Comparison of ENCODE assay signal across 10 cellular contexts in the genomic region with DNA sequence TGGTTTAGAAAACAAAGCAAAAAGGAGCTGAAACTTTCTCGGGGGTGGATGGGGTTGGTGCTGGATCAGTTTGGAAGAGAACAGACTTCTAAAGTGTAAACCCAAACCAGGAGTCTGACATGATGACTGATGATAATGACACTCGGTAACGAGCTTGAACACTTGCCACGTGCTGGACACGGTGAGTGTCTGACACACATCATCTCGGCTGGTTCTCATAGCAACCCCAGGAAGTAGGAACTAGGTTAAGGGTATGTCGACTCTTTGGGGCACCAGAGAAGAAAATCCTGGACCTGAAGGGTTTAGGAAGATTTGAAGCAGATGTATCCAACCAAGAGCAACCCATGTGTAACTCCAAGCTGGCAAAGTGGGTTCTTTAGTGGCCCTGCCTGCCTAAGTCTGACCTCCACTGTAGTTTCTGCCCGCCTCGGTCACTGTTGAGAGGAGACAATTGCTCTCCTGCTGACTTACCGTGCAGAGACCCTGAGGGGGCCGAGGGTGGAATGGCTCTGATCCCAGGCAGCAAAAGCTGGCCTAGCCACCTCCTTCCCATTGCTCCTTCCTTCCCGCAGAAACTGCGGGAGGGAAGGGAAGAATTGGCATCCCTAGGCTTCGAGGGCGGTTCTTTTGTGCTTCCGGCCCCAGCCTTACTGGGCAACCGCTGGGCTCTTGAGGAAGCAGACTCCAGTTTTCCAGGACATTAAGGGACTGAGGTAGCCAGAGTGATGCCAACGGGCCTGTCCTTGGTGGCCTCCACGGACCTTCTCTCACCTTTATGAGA.
DNase-seq lines count a peak whose midpoint lies in the region; ATAC-seq, FAIRE-seq and TF ChIP-seq lines count a peak whose summit lies in the region.
"Had no signal": no experiment of that assay in that cellular context is flagged by ENCODE, and none has a peak within 500 bp of the region (broad histone marks: within the 10 kb centered on the region; RNA-seq: fewer than 3 reads in every experiment).

No MANE protein-coding gene starts in this region.

- H3K9me1 ChIP-seq in IMR-90 (ENCODE audit: insufficient read depth, low read length) = peaks cover 32% of the 10 kb centered on the region

- no peak for DNase-seq in IMR-90
- peak in 1 of 4 donors; percentile 40 for DNase-seq in body of pancreas
- DNase-seq in frontal cortex (ENCODE audit: low spot score in 2 of 2) = no peak
- no peak for DNase-seq in NCI-H2171 (lab: John Stamatoyannopoulos, UW)
- DNase-seq: SIG-M5 had no signal

- peak overlapping the region; percentile 85 for H4K5ac ChIP-seq in IMR-90 (ENCODE audit: low read depth, low read length)

- H3K4me3 ChIP-seq in BLaER1 = no peak overlapping the region
- H3K4me3 ChIP-seq in IMR-90 (ENCODE audit: insufficient read depth, low read depth, low read length) = no peak overlapping the region
- H3K4me3 ChIP-seq in body of pancreas = no peak overlapping the region
- H3K4me3 ChIP-seq in neutrophil (ENCODE audit: low read depth in 1 of 2, low read length in 1 of 2) = no peak overlapping the region

- H3K27me3 ChIP-seq in BLaER1 = no peaks in the 10 kb centered on the region
- H3K27me3 ChIP-seq in IMR-90 (ENCODE audit: control insufficient read depth, insufficient read depth, low read length) = no peaks in the 10 kb centered on the region
- no peaks in the 10 kb centered on the region for H3K27me3 ChIP-seq in body of pancreas
- no peaks in the 10 kb centered on the region for H3K27me3 ChIP-seq in neutrophil

- intact Hi-C loops in IMR-90 (cut with micrococcal nuclease) (no loop called here), body of pancreas (cut with DNase I) (no loop called here)

- CTCF ChIA-PET in IMR-90 (lab: Yijun Ruan, JAX) = no interaction called here

- peak overlapping the region; percentile 58 to 68 for H4K8ac ChIP-seq in IMR-90 (ENCODE audit: low read depth in 2 of 2, low read length in 2 of 2)

- dilution Hi-C loops in IMR-90 (cut with HindIII; ENCODE audit: low sequenced_read_pairs, unreplicated experiment) = no loop called here

- H3K18ac ChIP-seq in IMR-90 (ENCODE audit: low read depth, low read length) = peak overlapping the region; percentile 91

- H3K56ac ChIP-seq in IMR-90 (ENCODE audit: extremely low read depth, insufficient read depth, low read length) = no peak overlapping the region; the same call in 1 of the 2 replicates

- WGBS in IMR-90 (ENCODE audit: extremely low coverage in 2 of 2, insufficient read length in 1 of 2), 2 experiments = 62% methylated on average over 9 of the region's 19 CpGs; no CpG with 5 or more reads in 1 of the 2 experiments
- 74 to 75% methylated on average over 17 to 19 of the region's 19 CpGs for WGBS in body of pancreas, 2 donors

- ATAC-seq in IMR-90 (ENCODE audit: low read depth) = no peak
- no peak for ATAC-seq in body of pancreas
- no peak for ATAC-seq in GM18867 (IDR thresholded peaks at IDR 0.05; ENCODE audit: unreplicated experiment)
- no peak for ATAC-seq in HG03095 (IDR thresholded peaks at IDR 0.05; ENCODE audit: unreplicated experiment)

- H3K4me2 ChIP-seq in BLaER1 = peak overlapping the region; percentile 86
- H3K4me2 ChIP-seq in IMR-90 (ENCODE audit: low read depth, low read length) = no peak overlapping the region

- H2AK9ac ChIP-seq in IMR-90 (replicated peaks; ENCODE audit: low read depth, low read length, poor library complexity) = no peak overlapping the region

- TF ChIP-seq CTCF in IMR-90 (conservative IDR thresholded peaks at IDR 0.05; ENCODE audit: low read depth, low read length) = no peak
- no peak for TF ChIP-seq CTCF in body of pancreas (IDR thresholded peaks at IDR 0.05)
- no peak for TF ChIP-seq CTCF in neutrophil (IDR thresholded peaks at IDR 0.05)

- no peak for FAIRE-seq in frontal cortex (lab: Jason Lieb, UNC)
- FAIRE-seq: keratinocyte had no signal

- TF ChIP-seq RAD21 in IMR-90 (IDR thresholded peaks at IDR 0.05; ENCODE audit: low read length) = no peak

- TF ChIP-seq POLR2A in IMR-90 (IDR thresholded peaks at IDR 0.05; ENCODE audit: low read depth, low read length) (no peak), body of pancreas (IDR thresholded peaks at IDR 0.05) (no peak)

- H3K4ac ChIP-seq in IMR-90 (ENCODE audit: low read depth, low read length) = peak overlapping the region; percentile 53

- H2AK5ac ChIP-seq in IMR-90 (ENCODE audit: low read depth, low read length) = peak overlapping the region; percentile 65

- peak overlapping the region; percentile 12 for H2BK20ac ChIP-seq in IMR-90 (ENCODE audit: low read depth, low read length)

- in situ Hi-C loops in IMR-90 (cut with MboI; ENCODE audit: low sequenced_read_pairs) = loop anchor here (5.0 to 10.0 kb wide), 2 partner anchors 248 to 360 kb away; partner anchors contain the start of gene IRF2BP2

- 0 out of 4 replicates have a peak, but pooled peaks cover 0 to 2% of the 10 kb centered on the region in 2 experiments for H3K79me1 ChIP-seq in IMR-90 (ENCODE audit: low read depth in 1 of 2, low read length in 2 of 2)

- H2BK15ac ChIP-seq in IMR-90 (ENCODE audit: low read depth, low read length) = peak overlapping the region; percentile 83; the same call in 2 of the 3 replicates

- H3K36me3 ChIP-seq in BLaER1 = 0 out of 2 replicates have a peak, but pooled peaks cover 4% of the 10 kb centered on the region
- no peaks in the 10 kb centered on the region for H3K36me3 ChIP-seq in IMR-90 (ENCODE audit: control insufficient read depth, insufficient read depth, low read length)
- H3K36me3 ChIP-seq in body of pancreas (replicated peaks in 1 of 2; ENCODE audit: insufficient read depth in 1 of 2, low read depth in 2 of 2) = no peaks in the 10 kb centered on the region
- no peaks in the 10 kb centered on the region for H3K36me3 ChIP-seq in neutrophil

- H4K91ac ChIP-seq in IMR-90 (ENCODE audit: insufficient read depth, low read depth, low read length) = peak overlapping the region; percentile 77

- H2BK120ac ChIP-seq in IMR-90 (ENCODE audit: low read depth, low read length) = peak overlapping the region; percentile 96

- POLR2A ChIA-PET in IMR-90 (lab: Charles Lee; ENCODE audit: unreplicated experiment) = interaction anchor here (0.5 kb wide), 1 partner anchor 368 kb away, joined by 3 read pairs; no protein-coding TSS in a partner anchor

- no peaks in the 10 kb centered on the region; the same call in 1 of the 2 replicates for H3K9me3 ChIP-seq in BLaER1
- H3K9me3 ChIP-seq in IMR-90 (ENCODE audit: control insufficient read depth, insufficient read depth, low read length) = no peaks in the 10 kb centered on the region
- no peaks in the 10 kb centered on the region for H3K9me3 ChIP-seq in body of pancreas
- no peaks in the 10 kb centered on the region for H3K9me3 ChIP-seq in neutrophil

- H3K14ac ChIP-seq in IMR-90 (replicated peaks; ENCODE audit: low read depth, low read length) = peak overlapping the region; percentile 42

- H2AFZ ChIP-seq in IMR-90 (replicated peaks; ENCODE audit: low read length, poor library complexity) = no peak overlapping the region

- H3K23ac ChIP-seq in IMR-90 (ENCODE audit: low read depth, low read length) = peak overlapping the region; percentile 6; the same call in 1 of the 2 replicates

- H3K4me1 ChIP-seq in BLaER1 = peaks cover 93% of the 10 kb centered on the region
- peaks cover 39% of the 10 kb centered on the region for H3K4me1 ChIP-seq in IMR-90 (ENCODE audit: control insufficient read depth, insufficient read depth, low read length)
- peaks cover 45% of the 10 kb centered on the region for H3K4me1 ChIP-seq in body of pancreas
- H3K4me1 ChIP-seq in neutrophil (ENCODE audit: control insufficient read depth in 1 of 2, insufficient read depth in 1 of 2, low read depth in 1 of 2, low read length in 1 of 2) = peaks cover 68 to 81% of the 10 kb centered on the region in 2 experiments

- H3K9ac ChIP-seq in BLaER1 (no peak overlapping the region), IMR-90 (ENCODE audit: low read depth, low read length) (no peak overlapping the region; the same call in 1 of the 2 replicates)

- BruUV-seq in IMR-90 (replicated peaks; lab: Mats Ljungman, UMichigan) = no TSS peak

- H3K27ac ChIP-seq in BLaER1 (peak overlapping the region; percentile 79), IMR-90 (ENCODE audit: insufficient read depth, low read length) (peak overlapping the region; percentile 81), body of pancreas (peak overlapping the region; percentile 26 to 96 (median 92)), neutrophil (peak overlapping the region; percentile 41)

- peak overlapping the region; percentile 2 for H2BK5ac ChIP-seq in IMR-90 (ENCODE audit: low read depth, low read length, poor library complexity, severe bottlenecking)

- no peaks in the 10 kb centered on the region for H4K20me1 ChIP-seq in BLaER1
- H4K20me1 ChIP-seq in IMR-90 (ENCODE audit: insufficient read depth, low read length) = no peaks in the 10 kb centered on the region

TF ChIP-seq in IMR-90, 13 proteins besides CTCF, POLR2A, EP300 and RAD21:
- TF ChIP-seq, protein P1, sequence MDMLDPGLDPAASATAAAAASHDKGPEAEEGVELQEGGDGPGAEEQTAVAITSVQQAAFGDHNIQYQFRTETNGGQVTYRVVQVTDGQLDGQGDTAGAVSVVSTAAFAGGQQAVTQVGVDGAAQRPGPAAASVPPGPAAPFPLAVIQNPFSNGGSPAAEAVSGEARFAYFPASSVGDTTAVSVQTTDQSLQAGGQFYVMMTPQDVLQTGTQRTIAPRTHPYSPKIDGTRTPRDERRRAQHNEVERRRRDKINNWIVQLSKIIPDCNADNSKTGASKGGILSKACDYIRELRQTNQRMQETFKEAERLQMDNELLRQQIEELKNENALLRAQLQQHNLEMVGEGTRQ (IDR thresholded peaks at IDR 0.05; ENCODE audit: low read depth, low read length) = no peak
- TF ChIP-seq MAZ (IDR thresholded peaks at IDR 0.05; ENCODE audit: borderline replicate concordance, low read depth, low read length) (no peak), BHLHE40 (IDR thresholded peaks at IDR 0.05; ENCODE audit: low read depth, low read length) (peak; percentile 45; the same call in 1 of the 2 replicates)

Comparison
In these comparisons a context has a peak if more than half of its experiments do, and no peak if none do; other contexts are left out.
1. H3K27ac ChIP-seq: peak in every context shown above with its lines; median percentile 92 in body of pancreas; 81 in IMR-90; 79 in BLaER1; 41 in neutrophil.